Comparison of ENCODE assay signal across 17 cellular contexts in genomic region chr17:66040402-66040801, GRCh38.
DNase-seq lines count a peak whose midpoint lies in the region; ATAC-seq and TF ChIP-seq lines count a peak whose summit lies in the region.
"Had no signal": no experiment of that assay in that cellular context is flagged by ENCODE, and none has a peak within 500 bp of the region (broad histone marks: within the 10 kb centered on the region; RNA-seq: fewer than 3 reads in every experiment).

No MANE protein-coding gene starts in this region.

- H2AFZ ChIP-seq in Loucy (ENCODE audit: low read length) (no peak overlapping the region), neural progenitor cell (replicated peaks) (no peak overlapping the region)
- H2AFZ ChIP-seq: parathyroid adenoma had no signal

- H3K36me3 Mint-ChIP-seq in neural progenitor cell = peaks cover 5% of the 10 kb centered on the region

- no peaks in the 10 kb centered on the region for H3K27me3 ChIP-seq in Loucy (ENCODE audit: insufficient read depth, low read length, poor library complexity, severe bottlenecking)
- H3K27me3 ChIP-seq in brain microvascular endothelial cell (replicated peaks) = no peaks in the 10 kb centered on the region
- no peaks in the 10 kb centered on the region for H3K27me3 ChIP-seq in neural progenitor cell

- H3K4me1 ChIP-seq in Loucy (ENCODE audit: insufficient read depth, low read length, poor library complexity, severe bottlenecking) (no peaks in the 10 kb centered on the region), neural progenitor cell (no peaks in the 10 kb centered on the region)
- H3K4me1 ChIP-seq: parathyroid adenoma had no signal

- H3K4me2 ChIP-seq in Loucy (ENCODE audit: low read depth, low read length, poor library complexity, severe bottlenecking) (no peak overlapping the region), neural progenitor cell (no peak overlapping the region)

- H3K9me3 ChIP-seq in Loucy (ENCODE audit: insufficient read depth, low read depth, low read length) = no peaks in the 10 kb centered on the region
- H3K9me3 ChIP-seq in neural progenitor cell (ENCODE audit: low read depth) = no peaks in the 10 kb centered on the region

- in situ Hi-C loops in brain microvascular endothelial cell (cut with HindIII; ENCODE audit: low pct_ligation_motif_present, low sequenced_read_pairs) = no loop called here

- no peaks in the 10 kb centered on the region for H3K79me2 ChIP-seq in Loucy (ENCODE audit: insufficient read depth, low read length)
- no peaks in the 10 kb centered on the region for H3K79me2 ChIP-seq in neural progenitor cell (ENCODE audit: low read depth)
- H3K79me2 ChIP-seq: parathyroid adenoma had no signal

- H3K4me1 Mint-ChIP-seq in neural progenitor cell = peaks cover 6% of the 10 kb centered on the region

- POLR2A ChIA-PET in RWPE1 (lab: Yijun Ruan, JAX; ENCODE audit: low non-redundant PET) = no interaction called here

- TF ChIP-seq CTCF in Loucy (conservative IDR thresholded peaks at IDR 0.05; ENCODE audit: low read length) = peak; percentile 22; the same call in 1 of the 2 replicates
- peak; percentile 39 for TF ChIP-seq CTCF in brain microvascular endothelial cell (IDR thresholded peaks at IDR 0.05; ENCODE audit: low read depth, low read length, missing control alignments)
- TF ChIP-seq CTCF in neural progenitor cell (IDR thresholded peaks at IDR 0.05) = peak; percentile 39
- TF ChIP-seq CTCF in RWPE1 (conservative IDR thresholded peaks at IDR 0.05; ENCODE audit: low read depth) = no peak

- no peaks in the 10 kb centered on the region for H3K9me2 ChIP-seq in Loucy (replicated peaks; ENCODE audit: low read depth, low read length)

- CTCF ChIA-PET in RWPE1 (lab: Yijun Ruan, JAX) = interaction anchor here (0.7 kb wide), 1 partner anchor 484 kb away, joined by 6 read pairs; no protein-coding TSS in a partner anchor

- H4K20me1 ChIP-seq in Loucy (ENCODE audit: insufficient read depth, low read length, poor library complexity, severe bottlenecking) (no peaks in the 10 kb centered on the region), neural progenitor cell (ENCODE audit: low read depth) (no peaks in the 10 kb centered on the region)

- H3K27ac ChIP-seq in brain microvascular endothelial cell (no peak overlapping the region), neural progenitor cell (no peak overlapping the region), RWPE1 (no peak overlapping the region)
- H3K27ac ChIP-seq: HL-60, parathyroid adenoma had no signal

- no peaks in the 10 kb centered on the region for H3K36me3 ChIP-seq in Loucy (ENCODE audit: insufficient read depth, low read length)
- H3K36me3 ChIP-seq in brain microvascular endothelial cell (replicated peaks) = no peaks in the 10 kb centered on the region
- no peaks in the 10 kb centered on the region for H3K36me3 ChIP-seq in neural progenitor cell

- no peak overlapping the region for H3K4me3 Mint-ChIP-seq in neural progenitor cell

- DNase-seq in NCI-H2171 treated with DMSO at 0.1 percent for 48 hours (lab: John Stamatoyannopoulos, UW) (peak; percentile 7), NCI-H2171 (lab: John Stamatoyannopoulos, UW) (no peak), brain microvascular endothelial cell (no peak), neural progenitor cell (ENCODE audit: low spot score) (peak; percentile 3), left lobe of liver (ENCODE audit: low spot score) (no peak), NCI-H187 (lab: John Stamatoyannopoulos, UW) (no peak), RWPE1 (ENCODE audit: low spot score) (no peak)
- DNase-seq: activated CD8-positive, alpha-beta memory T cell treated with anti-CD3 and anti-CD28 coated beads for 24 hours; activated gamma-delta T cell; foreskin fibroblast; H7; mesenchymal stem cell; NCI-H226; stimulated activated CD4-positive, alpha-beta T cell treated with anti-CD3 and anti-CD28 coated beads, Interleukin-12 subunit alpha, Interleukin-12 subunit beta, amount 100 ng/mL, for 4 hours had no signal

- no peak overlapping the region for H3K4me3 ChIP-seq in Loucy (ENCODE audit: low read length, poor library complexity, severe bottlenecking)
- H3K4me3 ChIP-seq in brain microvascular endothelial cell (ENCODE audit: low read depth, low read length) = no peak overlapping the region
- no peak overlapping the region for H3K4me3 ChIP-seq in neural progenitor cell

- H3K9me3 Mint-ChIP-seq in neural progenitor cell = no peaks in the 10 kb centered on the region

- H3K27me3 Mint-ChIP-seq in neural progenitor cell (ENCODE audit: insufficient read depth, low read depth) = peaks cover 2% of the 10 kb centered on the region

- no peak overlapping the region for H3K9ac ChIP-seq in Loucy (ENCODE audit: low read depth, low read length, poor library complexity, severe bottlenecking)
- no peak overlapping the region for H3K9ac ChIP-seq in neural progenitor cell
- H3K9ac ChIP-seq: parathyroid adenoma had no signal

- ATAC-seq in left lobe of liver = no peak

- H3F3A ChIP-seq in Loucy (ENCODE audit: low read depth) (no peaks in the 10 kb centered on the region), neural progenitor cell (ENCODE audit: low read depth) (no peaks in the 10 kb centered on the region)

- H3K27ac Mint-ChIP-seq in neural progenitor cell = no peak overlapping the region

Comparison
In these comparisons a context has a peak if more than half of its experiments do, and no peak if none do; other contexts are left out.
1. DNase-seq: peak in NCI-H2171 treated with DMSO at 0.1 percent for 48 hours (single experiment) and neural progenitor cell (single experiment); none in NCI-H2171 (single experiment), brain microvascular endothelial cell (single experiment), left lobe of liver (single experiment), NCI-H187 (0 of 2) and RWPE1 (single experiment).